8 cellular contexts compared by ENCODE assay signal in the genomic region with DNA sequence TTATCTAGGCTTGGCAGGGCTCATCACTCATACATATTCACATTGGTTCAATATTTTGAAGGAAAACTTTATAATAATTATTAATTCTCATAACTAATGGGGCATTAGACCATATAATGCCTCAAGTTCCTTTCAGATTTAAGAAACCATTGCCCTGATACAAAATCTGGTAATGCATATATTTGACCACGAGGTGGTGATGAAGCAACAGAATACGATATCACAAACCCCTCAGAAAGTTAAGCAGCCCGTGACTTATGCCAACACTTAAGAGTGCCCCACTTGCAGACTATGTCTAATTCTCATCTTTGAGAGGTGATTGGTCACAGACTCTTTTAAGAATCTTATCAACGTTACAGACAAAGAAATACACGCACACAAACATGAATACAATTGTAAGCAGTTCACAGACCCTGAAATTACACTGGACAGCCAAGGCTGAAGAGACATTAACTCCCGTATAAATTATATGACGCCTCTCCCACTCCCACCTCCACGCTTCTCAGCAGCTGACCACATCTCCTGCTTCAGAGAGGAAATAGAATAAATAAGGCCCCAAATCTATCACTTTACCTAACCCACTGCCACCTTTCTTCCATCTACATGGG. TPM values are rescaled to one million over a fixed set of nuclear protein-coding genes. Genes with fewer than 3 reads are reported as not detected.
DNase-seq lines count a peak whose midpoint lies in the region; ATAC-seq, FAIRE-seq and TF ChIP-seq lines count a peak whose summit lies in the region.

No MANE protein-coding gene starts in this region.

- no peak overlapping the region for H3K27ac ChIP-seq in pancreas

- peak; percentile 54 for DNase-seq in Caki2 (ENCODE audit: low read depth)
- DNase-seq in NCI-H345 (lab: John Stamatoyannopoulos, UW): peak; percentile 48
- peak; percentile 63 for DNase-seq in activated CD4-positive, alpha-beta T cell treated with anti-CD3 and anti-CD28 coated beads, Interleukin-2, amount 10 ng/mL, durations not matched to agents 7 days and 5 days
- DNase-seq in foreskin fibroblast: peak; percentile 54 to 81
- DNase-seq in pancreas: no peak
- DNase-seq in GF-D8 (lab: John Stamatoyannopoulos, UW): no peak

- intact Hi-C loops in pancreas (cut with DNase I): loop anchor here in 2 of 3 donors (5.0 kb wide), 1 partner anchor 387 kb away; a partner anchor contains a TSS

- no peaks in the 10 kb centered on the region for H3K4me1 ChIP-seq in pancreas

- no peaks in the 10 kb centered on the region for H3K36me3 ChIP-seq in pancreas

- H3K27me3 ChIP-seq in pancreas: no peaks in the 10 kb centered on the region

- H3K4me3 Mint-ChIP-seq in activated CD4-positive, alpha-beta T cell treated with anti-CD3 and anti-CD28 coated beads, Interleukin-2, amount 10 ng/mL, durations not matched to agents 7 days and 5 days: no peak overlapping the region

- peak; percentile 54 for TF ChIP-seq CTCF in foreskin fibroblast (IDR thresholded peaks at IDR 0.05; ENCODE audit: low read depth, low read length)
- TF ChIP-seq CTCF in pancreas (IDR thresholded peaks at IDR 0.05): peak in 3 of 4 donors; percentile 53 to 64 (median 60)

- no peaks in the 10 kb centered on the region for H3K9me3 Mint-ChIP-seq in activated CD4-positive, alpha-beta T cell treated with anti-CD3 and anti-CD28 coated beads, Interleukin-2, amount 10 ng/mL, durations not matched to agents 7 days and 5 days

- no peak overlapping the region for H3K4me3 ChIP-seq in foreskin fibroblast (ENCODE audit: low read depth in 1 of 2, low read length in 2 of 2)
- H3K4me3 ChIP-seq in pancreas: no peak overlapping the region

- POLR2A ChIA-PET in activated CD4-positive, alpha-beta T cell treated with anti-CD3 and anti-CD28 coated beads, Interleukin-2, amount 10 ng/mL, durations not matched to agents 7 days and 5 days (lab: Charles Lee): no interaction called here

- CTCF ChIA-PET in activated CD4-positive, alpha-beta T cell treated with anti-CD3 and anti-CD28 coated beads, Interleukin-2, amount 10 ng/mL, durations not matched to agents 7 days and 5 days (lab: Charles Lee): interaction anchor here (1.2 kb wide), 1 partner anchor 430 kb away, joined by 3 read pairs; no protein-coding TSS in a partner anchor

- FAIRE-seq in pancreas (lab: Jason Lieb, UNC): peak; percentile 96

- H3K27ac Mint-ChIP-seq in activated CD4-positive, alpha-beta T cell treated with anti-CD3 and anti-CD28 coated beads, Interleukin-2, amount 10 ng/mL, durations not matched to agents 7 days and 5 days: peak overlapping the region; percentile 43

- peaks cover 10% of the 10 kb centered on the region for H3K4me1 Mint-ChIP-seq in activated CD4-positive, alpha-beta T cell treated with anti-CD3 and anti-CD28 coated beads, Interleukin-2, amount 10 ng/mL, durations not matched to agents 7 days and 5 days

- no peaks in the 10 kb centered on the region for H3K27me3 Mint-ChIP-seq in activated CD4-positive, alpha-beta T cell treated with anti-CD3 and anti-CD28 coated beads, Interleukin-2, amount 10 ng/mL, durations not matched to agents 7 days and 5 days

- no peaks in the 10 kb centered on the region for H3K36me3 Mint-ChIP-seq in activated CD4-positive, alpha-beta T cell treated with anti-CD3 and anti-CD28 coated beads, Interleukin-2, amount 10 ng/mL, durations not matched to agents 7 days and 5 days (ENCODE audit: low read depth)

- no peaks in the 10 kb centered on the region for H3K9me3 ChIP-seq in pancreas

- WGBS in pancreas, 2 donors: 19 to 25% methylated on average over 8 of the region's 8 CpGs

- peak; percentile 80 for ATAC-seq in GM18870 (IDR thresholded peaks at IDR 0.05; ENCODE audit: unreplicated experiment)
- ATAC-seq in HG03139 (IDR thresholded peaks at IDR 0.05; ENCODE audit: unreplicated experiment): peak; percentile 91
- ATAC-seq in pancreas: peak; percentile 76 to 98 (median 94)

- in situ Hi-C loops in Caki2 (cut with HindIII; ENCODE audit: low pct_unique_long_range_greater_than_20kb, low sequenced_read_pairs): no loop called here

RNA-seq across cellular contexts. Expression of a gene that starts 20.7 kb away (rescaled TPM):
- total RNA-seq in Caki2 (2014; rRNA removed; shearing (Covaris generic); ENCODE audit: low replicate concordance): 0.10 TPM in 1 of 2 replicates, not detected in the other
- under 1 TPM; 0.60 to 1.00 TPM for total RNA-seq in activated CD4-positive, alpha-beta T cell treated with anti-CD3 and anti-CD28 coated beads, Interleukin-2, amount 10 ng/mL, durations not matched to agents 7 days and 5 days
- 1 to 10 TPM in 1 of 6 donors, under 1 TPM in 5; 0.54 to 1.6 (median 0.91) TPM for total RNA-seq in pancreas
- polyA plus RNA-seq in pancreas: under 1 TPM; 0.19 to 0.59 TPM

RNA-seq across cellular contexts. Expression of a gene that starts 36.6 kb away (rescaled TPM):
- total RNA-seq in Caki2 (2014; rRNA removed; shearing (Covaris generic); ENCODE audit: low replicate concordance): 26.8 and 41.4 TPM in 2 replicates
- 10 to 100 TPM; 73.4 to 79.7 TPM for total RNA-seq in activated CD4-positive, alpha-beta T cell treated with anti-CD3 and anti-CD28 coated beads, Interleukin-2, amount 10 ng/mL, durations not matched to agents 7 days and 5 days
- total RNA-seq in pancreas: 10 to 100 TPM; 33.1 to 49.6 (median 40.7) TPM
- 10 to 100 TPM; 43.8 to 69.5 TPM for polyA plus RNA-seq in pancreas

Comparison
In these comparisons a context has a peak if more than half of its experiments do, and no peak if none do; other contexts are left out.
1. DNase-seq: peak in Caki2 (single experiment), NCI-H345 (single experiment), activated CD4-positive, alpha-beta T cell treated with anti-CD3 and anti-CD28 coated beads, Interleukin-2, amount 10 ng/mL, durations not matched to agents 7 days and 5 days (single experiment) and foreskin fibroblast (2 of 2); none in pancreas (0 of 6) and GF-D8 (single experiment).
2. Peak in every context shown above with its lines, with median percentiles within 50 percentile points of each other: ATAC-seq.